In the genomic region with DNA sequence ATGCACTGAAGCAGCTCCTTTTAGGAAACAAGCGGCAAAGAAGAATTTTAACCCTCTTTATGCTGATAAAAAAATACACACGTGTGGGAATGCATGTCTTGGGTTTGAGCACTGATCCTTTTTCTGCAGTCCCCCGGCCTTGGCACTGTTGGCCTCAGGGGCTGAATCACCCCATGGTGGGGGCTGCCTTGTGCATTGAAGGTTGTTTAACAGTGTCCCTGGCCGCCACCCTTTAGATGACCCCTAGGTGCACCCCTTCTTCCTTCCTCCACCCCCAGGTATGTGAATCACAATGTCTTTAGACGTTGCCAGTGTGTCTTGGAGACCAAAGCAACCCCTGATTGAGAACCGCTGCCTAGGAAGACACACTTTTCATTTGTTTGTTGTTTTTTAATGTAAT, we compare ENCODE assay signal across 21 cellular contexts.
"Had no signal": no experiment of that assay in that cellular context is flagged by ENCODE, and none has a peak within 500 bp of the region (broad histone marks: within the 10 kb centered on the region; RNA-seq: fewer than 3 reads in every experiment).

No MANE protein-coding gene starts in this region.

- H3K27ac ChIP-seq: colonic mucosa, prostate gland, right atrium auricular region, sigmoid colon, testis, tibial artery, upper lobe of left lung had no signal

- H3K27ac Mint-ChIP-seq: effector memory CD8-positive, alpha-beta T cell; memory B cell; natural killer cell treated with Interleukin-12 subunit alpha and Interleukin-12 subunit beta and Interleukin-15 and Interleukin-18, amount 100 ng/mL, for 72 hours; stimulated activated effector memory CD8-positive, alpha-beta T cell treated with anti-CD3 and anti-CD28 coated beads, Interleukin-12 subunit alpha, Interleukin-12 subunit beta, amount 100 ng/mL, for 72 hours had no signal

- H3K4me3 Mint-ChIP-seq: central memory CD8-positive, alpha-beta T cell; effector memory CD8-positive, alpha-beta T cell; memory B cell; natural killer cell treated with Interleukin-12 subunit alpha and Interleukin-12 subunit beta and Interleukin-15 and Interleukin-18, amount 100 ng/mL, for 72 hours; stimulated activated effector memory CD8-positive, alpha-beta T cell treated with anti-CD3 and anti-CD28 coated beads, Interleukin-12 subunit alpha, Interleukin-12 subunit beta, amount 100 ng/mL, for 72 hours had no signal

- H3K27me3 ChIP-seq: colonic mucosa, right atrium auricular region, testis, upper lobe of left lung had no signal

- ATAC-seq: effector memory CD8-positive, alpha-beta T cell; left lobe of liver; natural killer cell treated with Interleukin-12 subunit alpha and Interleukin-12 subunit beta and Interleukin-15 and Interleukin-18, amount 100 ng/mL, for 72 hours; stimulated activated effector memory CD8-positive, alpha-beta T cell treated with anti-CD3 and anti-CD28 coated beads, Interleukin-12 subunit alpha, Interleukin-12 subunit beta, amount 100 ng/mL, for 72 hours; stimulated activated naive CD8-positive, alpha-beta T cell treated with anti-CD3 and anti-CD28 coated beads, Interleukin-15, Interleukin-2, amounts not matched to agents 100 U/mL and 50 U/mL, for 24 hours had no signal

- H3K4me3 ChIP-seq: colonic mucosa, lung, prostate gland, right atrium auricular region, sigmoid colon, testis, tibial artery, upper lobe of left lung had no signal

- DNase-seq: colonic mucosa; dermis blood vessel endothelial cell; effector memory CD8-positive, alpha-beta T cell; kidney; nucleus accumbens; sigmoid colon; stimulated activated CD4-positive, alpha-beta T cell treated with anti-CD3 and anti-CD28 coated beads, Interleukin-2, amount 100 ng/mL, for 24 hours; stimulated activated CD4-positive, alpha-beta T cell treated with anti-CD3 and anti-CD28 coated beads, Interleukin-4, amount 100 ng/mL, for 24 hours; stimulated activated naive CD8-positive, alpha-beta T cell treated with anti-CD3 and anti-CD28 coated beads, Interleukin-15, Interleukin-2, amounts not matched to agents 100 U/mL and 50 U/mL, for 24 hours; substantia nigra; testis; upper lobe of left lung had no signal

- H3K36me3 Mint-ChIP-seq: memory B cell; natural killer cell treated with Interleukin-12 subunit alpha and Interleukin-12 subunit beta and Interleukin-15 and Interleukin-18, amount 100 ng/mL, for 72 hours; stimulated activated effector memory CD8-positive, alpha-beta T cell treated with anti-CD3 and anti-CD28 coated beads, Interleukin-12 subunit alpha, Interleukin-12 subunit beta, amount 100 ng/mL, for 72 hours had no signal

- H3K9me3 Mint-ChIP-seq: central memory CD8-positive, alpha-beta T cell; effector memory CD8-positive, alpha-beta T cell; natural killer cell treated with Interleukin-12 subunit alpha and Interleukin-12 subunit beta and Interleukin-15 and Interleukin-18, amount 100 ng/mL, for 72 hours; stimulated activated effector memory CD8-positive, alpha-beta T cell treated with anti-CD3 and anti-CD28 coated beads, Interleukin-12 subunit alpha, Interleukin-12 subunit beta, amount 100 ng/mL, for 72 hours had no signal

- H3K4me1 Mint-ChIP-seq: central memory CD8-positive, alpha-beta T cell; memory B cell; stimulated activated effector memory CD8-positive, alpha-beta T cell treated with anti-CD3 and anti-CD28 coated beads, Interleukin-12 subunit alpha, Interleukin-12 subunit beta, amount 100 ng/mL, for 72 hours had no signal

- H3K27me3 Mint-ChIP-seq: central memory CD8-positive, alpha-beta T cell; memory B cell had no signal

- H3K36me3 ChIP-seq: colonic mucosa, prostate gland, right atrium auricular region, sigmoid colon, tibial artery, upper lobe of left lung had no signal

- H3K9me3 ChIP-seq: colonic mucosa, prostate gland, right atrium auricular region, sigmoid colon, testis, tibial artery, upper lobe of left lung had no signal

- H3K4me1 ChIP-seq: colonic mucosa, prostate gland, right atrium auricular region, testis, upper lobe of left lung had no signal
